17 cellular contexts compared by ENCODE assay signal in genomic region chr1:209802780-209803152, GRCh38. TPM values are rescaled to one million over a fixed set of nuclear protein-coding genes. Genes with fewer than 3 reads are reported as not detected.
DNase-seq lines count a peak whose midpoint lies in the region; ATAC-seq and TF ChIP-seq lines count a peak whose summit lies in the region.
"Had no signal": no experiment of that assay in that cellular context is flagged by ENCODE, and none has a peak within 500 bp of the region (broad histone marks: within the 10 kb centered on the region; RNA-seq: fewer than 3 reads in every experiment).

No MANE protein-coding gene starts in this region.

- no peak for DNase-seq in left ventricle myocardium inferior
- no peak for DNase-seq in Right ventricle myocardium inferior (ENCODE audit: missing footprints)
- DNase-seq in breast epithelium (ENCODE audit: low spot score in 2 of 2), result no peak
- DNase-seq in hepatocyte (ENCODE audit: low spot score), result no peak
- DNase-seq in thyroid gland, result no peak
- DNase-seq in GM20000 (ENCODE audit: low spot score), result no peak
- DNase-seq: 8988T, GF-D8, MM.1S, NCI-H1105, NCI-H187, NCI-H510A treated with DMSO at 0.1 percent for 48 hours, Peyer's patch had no signal

- TF ChIP-seq CTCF in left ventricle myocardium inferior (IDR thresholded peaks at IDR 0.05; ENCODE audit: borderline replicate concordance) (no peak), breast epithelium (IDR thresholded peaks at IDR 0.05) (no peak), hepatocyte (IDR thresholded peaks at IDR 0.05; ENCODE audit: poor library complexity) (no peak), thyroid gland (IDR thresholded peaks at IDR 0.05) (no peak), GM20000 (IDR thresholded peaks at IDR 0.05; ENCODE audit: extremely low read depth, missing control alignments) (no peak)

- H3K4me3 ChIP-seq in left ventricle myocardium inferior (no peak overlapping the region), breast epithelium (peak overlapping the region in 2 of 3 donors; percentile 82), hepatocyte (no peak overlapping the region), thyroid gland (replicated peaks in 1 of 3) (no peak overlapping the region)
- H3K4me3 ChIP-seq: BLaER1, Peyer's patch had no signal

- TF ChIP-seq POLR2A in breast epithelium (IDR thresholded peaks at IDR 0.05) (no peak), thyroid gland (IDR thresholded peaks at IDR 0.05) (no peak)

- H3K36me3 ChIP-seq in left ventricle myocardium inferior, result no peaks in the 10 kb centered on the region
- H3K36me3 ChIP-seq in breast epithelium, result no peaks in the 10 kb centered on the region
- no peaks in the 10 kb centered on the region for H3K36me3 ChIP-seq in hepatocyte (replicated peaks; ENCODE audit: insufficient read depth, low read depth)
- peaks cover 0 to 3% of the 10 kb centered on the region in 2 donors for H3K36me3 ChIP-seq in thyroid gland
- H3K36me3 ChIP-seq: BLaER1 had no signal

- H3K27ac ChIP-seq in left ventricle myocardium inferior (replicated peaks) (peak overlapping the region; percentile 88), breast epithelium (peak overlapping the region; percentile 81 to 99), hepatocyte (no peak overlapping the region), thyroid gland (peak overlapping the region in 2 of 3 donors; percentile 66 to 70)
- H3K27ac ChIP-seq: BLaER1, Peyer's patch had no signal

- peak overlapping the region; percentile 74 for H3K4me2 ChIP-seq in hepatocyte
- H3K4me2 ChIP-seq: BLaER1 had no signal

- H3K27me3 ChIP-seq in left ventricle myocardium inferior (ENCODE audit: low read depth) (no peaks in the 10 kb centered on the region), breast epithelium (no peaks in the 10 kb centered on the region), hepatocyte (no peaks in the 10 kb centered on the region), thyroid gland (no peaks in the 10 kb centered on the region)
- H3K27me3 ChIP-seq: BLaER1, Peyer's patch had no signal

- intact Hi-C loops in left ventricle myocardium inferior (cut with micrococcal nuclease) (no loop called here), Right ventricle myocardium inferior (cut with DNase I) (no loop called here), breast epithelium (cut with DNase I; ENCODE audit: low total_unique reads) (no loop called here), thyroid gland (cut with DNase I) (no loop called here)

- peaks cover 7% of the 10 kb centered on the region for H4K20me1 ChIP-seq in hepatocyte (ENCODE audit: insufficient read depth, poor library complexity, severe bottlenecking)
- H4K20me1 ChIP-seq: BLaER1 had no signal

- WGBS in hepatocyte (ENCODE audit: low lambda C conversion rate, missing lambda C conversion rate), result 85% methylated on average over 4 of the region's 4 CpGs
- 77 to 80% methylated on average over 4 of the region's 4 CpGs for WGBS in thyroid gland, 2 donors

- H3K4me1 ChIP-seq in left ventricle myocardium inferior (peaks cover 46% of the 10 kb centered on the region), breast epithelium (peaks cover 0 to 15% of the 10 kb centered on the region in 2 donors), hepatocyte (ENCODE audit: insufficient read depth) (peaks cover 7% of the 10 kb centered on the region), thyroid gland (peaks cover 31 to 46% of the 10 kb centered on the region in 2 donors)
- H3K4me1 ChIP-seq: BLaER1 had no signal

- no peaks in the 10 kb centered on the region for H3K9me2 ChIP-seq in hepatocyte (replicated peaks; ENCODE audit: insufficient read depth)

- H3K9me3 ChIP-seq in left ventricle myocardium inferior (replicated peaks) (no peaks in the 10 kb centered on the region), breast epithelium (no peaks in the 10 kb centered on the region), hepatocyte (ENCODE audit: low read depth) (no peaks in the 10 kb centered on the region), thyroid gland (no peaks in the 10 kb centered on the region)
- H3K9me3 ChIP-seq: BLaER1, Peyer's patch had no signal

- ATAC-seq in Right ventricle myocardium inferior (no peak), HG03108 (IDR thresholded peaks at IDR 0.05; ENCODE audit: unreplicated experiment) (no peak), HG02981 (IDR thresholded peaks at IDR 0.05; ENCODE audit: unreplicated experiment) (no peak)

- H2AFZ ChIP-seq in hepatocyte, result no peak overlapping the region

- H3K79me2 ChIP-seq in hepatocyte, result peaks cover 69% of the 10 kb centered on the region

RNA-seq across cellular contexts. Expression of gene IRF6, which starts 3.2 kb away (rescaled TPM):
- total RNA-seq in left ventricle myocardium inferior, result 43.3 TPM
- total RNA-seq in Right ventricle myocardium inferior, result 29.7 TPM
- 10 to 100 TPM in 2 of 3 donors, 1 to 10 TPM in 1; 1.9 to 81.8 (median 42.9) TPM for total RNA-seq in breast epithelium
- 34.2 and 35.3 TPM in 2 replicates for total RNA-seq in hepatocyte
- 21.3 and 31.0 TPM in 2 replicates for polyA plus RNA-seq in hepatocyte
- 10 to 100 TPM; 26.7 to 41.9 (median 32.7) TPM for total RNA-seq in thyroid gland
- total RNA-seq: H4 had no signal

RNA-seq across cellular contexts. Expression of gene C1orf74, which starts 18.4 kb away (rescaled TPM):
- total RNA-seq in left ventricle myocardium inferior (1.9 TPM), Right ventricle myocardium inferior (1.8 TPM), breast epithelium (1 to 10 TPM in 2 of 3 donors, under 1 TPM in 1; 0.64 to 3.1 (median 2.0) TPM), hepatocyte (3.3 and 3.8 TPM in 2 replicates), thyroid gland (1 to 10 TPM; 1.9 to 2.7 (median 2.3) TPM)
- 2.2 and 2.7 TPM in 2 replicates for polyA plus RNA-seq in hepatocyte

RNA-seq across cellular contexts. Expression of gene UTP25, which starts 25.0 kb away (rescaled TPM):
- total RNA-seq in left ventricle myocardium inferior (2.4 TPM), Right ventricle myocardium inferior (2.6 TPM), breast epithelium (10 to 100 TPM in 2 of 3 donors, 1 to 10 TPM in 1; 6.4 to 15.5 (median 11.1) TPM), hepatocyte (8.0 and 8.3 TPM in 2 replicates), thyroid gland (10 to 100 TPM in 1 of 4 donors, 1 to 10 TPM in 3; 7.3 to 11.0 (median 7.8) TPM)
- polyA plus RNA-seq in hepatocyte, result 3.2 and 5.2 TPM in 2 replicates

RNA-seq across cellular contexts. Expression of gene TRAF3IP3, which starts 46.9 kb away (rescaled TPM):
- 1.2 TPM for total RNA-seq in left ventricle myocardium inferior
- 1.7 TPM for total RNA-seq in Right ventricle myocardium inferior
- total RNA-seq in breast epithelium, result 1 to 10 TPM; 3.6 to 4.6 (median 4.4) TPM
- 0.13 and 0.20 TPM in 2 replicates for total RNA-seq in hepatocyte
- polyA plus RNA-seq in hepatocyte, result 0.16 TPM in 1 of 2 replicates, not detected in the other
- total RNA-seq in thyroid gland, result 1 to 10 TPM in 3 of 4 donors, under 1 TPM in 1; 0.93 to 2.8 (median 2.3) TPM
- total RNA-seq: H4 had no signal

Comparison
In these comparisons a context has a peak if more than half of its experiments do, and no peak if none do; other contexts are left out.
1. H3K4me3 ChIP-seq: peak in breast epithelium (2 of 3); none in left ventricle myocardium inferior (single experiment), hepatocyte (single experiment) and thyroid gland (0 of 3).